In genomic region chrX:63784902-63785692, GRCh38 we compare ENCODE assay signal across 8 cellular contexts. TPM values are rescaled to one million over a fixed set of nuclear protein-coding genes. Genes with fewer than 3 reads are reported as not detected.
DNase-seq lines count a peak whose midpoint lies in the region; ATAC-seq, FAIRE-seq and TF ChIP-seq lines count a peak whose summit lies in the region.

TSS of gene ARHGEF9 (minus strand) at chrX:63785214. CDS start at chrX:63785145, 69 bp downstream.

- peak within 1 kb of the TSS; percentile 69 for H3K27ac Mint-ChIP-seq in astrocyte (ENCODE audit: unreplicated experiment)

- H3K4me3 Mint-ChIP-seq in astrocyte (ENCODE audit: unreplicated experiment), result peak within 1 kb of the TSS; percentile 85

- no peaks in the 10 kb centered on the region for H3K27me3 ChIP-seq in BJ (ENCODE audit: control insufficient read depth, insufficient read depth, low read length)
- no peaks in the 10 kb centered on the region for H3K27me3 ChIP-seq in astrocyte (ENCODE audit: insufficient read depth, low read length)
- H3K27me3 ChIP-seq in iPS-15b (ENCODE audit: control insufficient read depth, insufficient read depth, low read length), result no peaks in the 10 kb centered on the region

- H3K36me3 ChIP-seq in BJ (ENCODE audit: control insufficient read depth, insufficient read depth, low read length) (no peaks in the 10 kb centered on the region), astrocyte (ENCODE audit: insufficient read depth, low read length) (no peaks in the 10 kb centered on the region), iPS-15b (ENCODE audit: control insufficient read depth, insufficient read depth, low read length) (peaks cover 2% of the 10 kb centered on the region)

- TF ChIP-seq CTCF in BJ (IDR thresholded peaks at IDR 0.05; ENCODE audit: insufficient read depth, low read depth, low read length) (no peak), astrocyte (IDR thresholded peaks at IDR 0.05; ENCODE audit: insufficient read depth, low read depth, low read length) (no peak), retinal pigment epithelial cell (conservative IDR thresholded peaks at IDR 0.05; ENCODE audit: low read depth, low read length) (no peak)

- peaks cover 2% of the 10 kb centered on the region for H3K4me1 Mint-ChIP-seq in astrocyte (ENCODE audit: low read depth, unreplicated experiment)

- peak within 1 kb of the TSS; percentile 75 for H3K4me2 ChIP-seq in astrocyte (ENCODE audit: low read length)

- H3K9ac ChIP-seq in astrocyte (ENCODE audit: low read length), result peak within 1 kb of the TSS; percentile 31
- H3K9ac ChIP-seq in iPS-15b (ENCODE audit: low read depth, low read length), result peak within 1 kb of the TSS; percentile 85

- no peaks in the 10 kb centered on the region for H4K20me1 ChIP-seq in astrocyte (ENCODE audit: insufficient read depth, low read length)

- no peak for FAIRE-seq in astrocyte (lab: Jason Lieb, UNC)

- H3K9me3 ChIP-seq in astrocyte (ENCODE audit: insufficient read depth, low read depth, low read length), result no peaks in the 10 kb centered on the region
- H3K9me3 ChIP-seq in iPS-15b (ENCODE audit: control insufficient read depth, insufficient read depth, low read length), result no peaks in the 10 kb centered on the region

- CTCF ChIA-PET in BJ (lab: Yijun Ruan, JAX), result interaction anchor here (0.7 kb wide), 1 partner anchor 17 kb away, joined by 3 read pairs; no protein-coding TSS in a partner anchor

- H3K36me3 Mint-ChIP-seq in astrocyte (ENCODE audit: low read depth, unreplicated experiment), result no peaks in the 10 kb centered on the region

- DNase-seq in BJ (ENCODE audit: low read depth), result no peak
- DNase-seq in HT1080 (ENCODE audit: low read depth), result no peak
- DNase-seq in astrocyte (ENCODE audit: low read depth), result no peak
- DNase-seq in retinal pigment epithelial cell (ENCODE audit: low read depth), result no peak
- no peak for DNase-seq in NCI-H146 treated with DMSO at 0.1 percent for 48 hours (lab: John Stamatoyannopoulos, UW; ENCODE audit: unreplicated experiment)

- H3K4me3 ChIP-seq in BJ (ENCODE audit: low read depth, low read length) (peak within 1 kb of the TSS; percentile 43), astrocyte (ENCODE audit: insufficient read depth, low read depth, low read length) (no peak within 1 kb of the TSS), iPS-15b (ENCODE audit: low read depth, low read length) (peak within 1 kb of the TSS; percentile 64), retinal pigment epithelial cell (ENCODE audit: low read length) (peak within 1 kb of the TSS; percentile 50)

- no peak within 1 kb of the TSS for H3K27ac ChIP-seq in astrocyte (ENCODE audit: low read depth, low read length)

- H3K9me3 Mint-ChIP-seq in astrocyte (ENCODE audit: unreplicated experiment), result no peaks in the 10 kb centered on the region

- H3K27me3 Mint-ChIP-seq in astrocyte (ENCODE audit: low read depth, unreplicated experiment), result no peaks in the 10 kb centered on the region

- H2AFZ ChIP-seq in astrocyte (ENCODE audit: low read depth, low read length), result peak within 1 kb of the TSS; percentile 86

- no peaks in the 10 kb centered on the region for H3K79me2 ChIP-seq in astrocyte (ENCODE audit: insufficient read depth, low read length)

- POLR2A ChIA-PET in BJ (lab: Charles Lee), result no interaction called here

- ATAC-seq in HG03520 (IDR thresholded peaks at IDR 0.05; ENCODE audit: unreplicated experiment) (no peak), HG02840 (IDR thresholded peaks at IDR 0.05; ENCODE audit: low FRiP score, unreplicated experiment) (no peak)

- no peaks in the 10 kb centered on the region for H3K4me1 ChIP-seq in astrocyte (ENCODE audit: insufficient read depth, low read length)
- H3K4me1 ChIP-seq in iPS-15b (ENCODE audit: control insufficient read depth, insufficient read depth, low read length), result peaks cover 6% of the 10 kb centered on the region

RNA-seq across cellular contexts. Expression of gene ARHGEF9, which starts in this region (rescaled TPM):
- 17.6 and 18.2 TPM in 2 replicates for polyA plus RNA-seq in BJ (2011; rRNA removed)
- polyA minus RNA-seq in BJ (2011; rRNA and poly(A)+ RNA removed), result 15.9 and 20.9 TPM in 2 replicates
- 10.3 and 12.1 TPM in 2 replicates for total RNA-seq in HT1080 (2014; rRNA removed; shearing (Covaris generic))
- 8.3 and 11.4 TPM in 2 replicates for polyA plus RNA-seq in HT1080 (2015; cell fraction: cytosol; rRNA removed)
- polyA plus RNA-seq in HT1080 (2015; cell fraction: nucleus; rRNA removed), result 19.7 and 22.9 TPM in 2 replicates
- 44.8 and 46.0 TPM in 2 replicates for total RNA-seq in astrocyte
